In genomic region chr15:83066034-83066760, GRCh38 we compare ENCODE assay signal across 8 cellular contexts. TPM values are rescaled to one million over a fixed set of nuclear protein-coding genes. Genes with fewer than 3 reads are reported as not detected.
DNase-seq lines count a peak whose midpoint lies in the region; ATAC-seq and TF ChIP-seq lines count a peak whose summit lies in the region.

No MANE protein-coding gene starts in this region.

- H3K4me1 ChIP-seq in RWPE2 (ENCODE audit: insufficient read depth, poor library complexity, severe bottlenecking): peaks cover 14% of the 10 kb centered on the region
- H3K4me1 ChIP-seq in fibroblast of lung (ENCODE audit: control insufficient read depth, extremely low read depth, insufficient read depth, low read length): peaks cover 3% of the 10 kb centered on the region
- peaks cover 43% of the 10 kb centered on the region for H3K4me1 ChIP-seq in psoas muscle

- H3K9me3 Mint-ChIP-seq in activated CD4-positive, alpha-beta T cell treated with anti-CD3 and anti-CD28 coated beads for 36 hours (ENCODE audit: low read depth): peaks cover 4% of the 10 kb centered on the region

- peak overlapping the region; percentile 79 for H3K4me3 Mint-ChIP-seq in activated CD4-positive, alpha-beta T cell treated with anti-CD3 and anti-CD28 coated beads for 36 hours

- CTCF ChIA-PET in activated CD4-positive, alpha-beta T cell treated with anti-CD3 and anti-CD28 coated beads for 36 hours (lab: Charles Lee): interaction anchor here (1.6 to 2.1 kb wide), 2 partner anchors 10 to 55 kb away, joined by 4 to 6 read pairs; partner anchors contain the start of gene C15orf40

- H3K27me3 Mint-ChIP-seq in activated CD4-positive, alpha-beta T cell treated with anti-CD3 and anti-CD28 coated beads for 36 hours: no peaks in the 10 kb centered on the region

- peak overlapping the region; percentile 81 for H3K4me3 ChIP-seq in RWPE2 (ENCODE audit: severe bottlenecking)
- H3K4me3 ChIP-seq in fibroblast of lung (replicated peaks in 1 of 4; ENCODE audit: control extremely low read depth in 1 of 4, insufficient read depth in 1 of 4, low read depth in 3 of 4, low read length in 4 of 4): peak overlapping the region; percentile 87 to 95 (median 92)
- peak overlapping the region; percentile 97 for H3K4me3 ChIP-seq in psoas muscle

- TF ChIP-seq CTCF in RWPE2 (IDR thresholded peaks at IDR 0.05; ENCODE audit: poor library complexity, severe bottlenecking): no peak
- TF ChIP-seq CTCF in fibroblast of lung (conservative IDR thresholded peaks at IDR 0.05 in 1 of 2, IDR thresholded peaks at IDR 0.05 in 1 of 2; ENCODE audit: low read depth in 1 of 2, low read length in 2 of 2): no peak
- TF ChIP-seq CTCF in psoas muscle (IDR thresholded peaks at IDR 0.05): no peak

- H3K36me3 ChIP-seq in RWPE2 (ENCODE audit: low read depth): peaks cover 44% of the 10 kb centered on the region
- peaks cover 1% of the 10 kb centered on the region for H3K36me3 ChIP-seq in fibroblast of lung (ENCODE audit: control insufficient read depth, insufficient read depth, low read length)
- peaks cover 0 to 3% of the 10 kb centered on the region in 2 donors for H3K36me3 ChIP-seq in psoas muscle (ENCODE audit: insufficient read depth in 1 of 2, low read depth in 1 of 2)

- peak overlapping the region; percentile 97 for H3K4me2 ChIP-seq in fibroblast of lung (ENCODE audit: extremely low read depth, insufficient read depth, low read length)

- H3K9ac ChIP-seq in fibroblast of lung (ENCODE audit: insufficient read depth, low read length): peak overlapping the region; percentile 97

- 1 to 3% (median 2%) methylated on average over 38 to 46 of the region's 46 CpGs for WGBS in psoas muscle, 3 donors

- POLR2A ChIA-PET in activated CD4-positive, alpha-beta T cell treated with anti-CD3 and anti-CD28 coated beads for 36 hours (lab: Charles Lee): interaction anchor here (1.2 to 1.3 kb wide), 2 partner anchors 48 to 526 kb away, joined by 3 to 4 read pairs; partner anchors contain the start of gene RPS17

- intact Hi-C loops in activated CD4-positive, alpha-beta T cell treated with anti-CD3 and anti-CD28 coated beads for 36 hours (cut with DNase I, micrococcal nuclease): loop anchor here (2.0 to 5.0 kb wide), 8 partner anchors 133 to 1019 kb away; partner anchors contain the start of genes EFL1 (in 1 of the 2), HDGFL3 (in 1 of the 2), MEX3B (in 1 of the 2) and RPS17 (in 1 of the 2)
- intact Hi-C loops in psoas muscle (cut with DNase I): loop anchor here (5.0 kb wide), 1 partner anchor 41 kb away; the partner anchor contains the start of gene TM6SF1 (in 2 of the 2)

- peaks cover 20% of the 10 kb centered on the region for H3K4me1 Mint-ChIP-seq in activated CD4-positive, alpha-beta T cell treated with anti-CD3 and anti-CD28 coated beads for 36 hours

- H3K79me2 ChIP-seq in fibroblast of lung (ENCODE audit: control insufficient read depth, insufficient read depth, low read length): peaks cover 56% of the 10 kb centered on the region

- H3K27me3 ChIP-seq in RWPE2 (ENCODE audit: insufficient read depth, poor library complexity, severe bottlenecking) (no peaks in the 10 kb centered on the region), fibroblast of lung (ENCODE audit: control insufficient read depth, insufficient read depth, low read length) (no peaks in the 10 kb centered on the region), psoas muscle (ENCODE audit: insufficient read depth in 3 of 3, low read length in 2 of 3) (no peaks in the 10 kb centered on the region)

- H3K36me3 Mint-ChIP-seq in activated CD4-positive, alpha-beta T cell treated with anti-CD3 and anti-CD28 coated beads for 36 hours (ENCODE audit: low read depth): peaks cover 14% of the 10 kb centered on the region

- peak overlapping the region; percentile 51 for H2AFZ ChIP-seq in fibroblast of lung (ENCODE audit: low read length)

- H4K20me1 ChIP-seq in fibroblast of lung (ENCODE audit: control insufficient read depth, extremely low read depth, insufficient read depth, low read length): peaks cover 5% of the 10 kb centered on the region

- H3K27ac Mint-ChIP-seq in activated CD4-positive, alpha-beta T cell treated with anti-CD3 and anti-CD28 coated beads for 36 hours: peak overlapping the region; percentile 86

- H3K27ac ChIP-seq in RWPE2 (ENCODE audit: poor library complexity, severe bottlenecking) (peak overlapping the region; percentile 73), fibroblast of lung (ENCODE audit: insufficient read depth, low read length) (peak overlapping the region; percentile 91), psoas muscle (peak overlapping the region; percentile 99)

- no peak for ATAC-seq in activated CD4-positive, alpha-beta T cell treated with anti-CD3 and anti-CD28 coated beads for 36 hours
- no peak for ATAC-seq in RWPE2 (ENCODE audit: low read depth)
- peak in 3 of 4 donors; percentile 1 to 36 (median 23) for ATAC-seq in psoas muscle
- ATAC-seq in HG03159 (IDR thresholded peaks at IDR 0.05; ENCODE audit: unreplicated experiment): no peak
- no peak for ATAC-seq in HG02938 (IDR thresholded peaks at IDR 0.05; ENCODE audit: unreplicated experiment)

- peak; percentile 12 for DNase-seq in activated CD4-positive, alpha-beta T cell treated with anti-CD3 and anti-CD28 coated beads for 36 hours
- DNase-seq in activated CD4-positive, alpha-beta T cell treated with anti-CD3 and anti-CD28 coated beads for 48 hours: no peak
- no peak for DNase-seq in RWPE2 (ENCODE audit: low spot score)
- no peak for DNase-seq in fibroblast of lung (ENCODE audit: low read depth in 2 of 2)
- peak in 1 of 2 donors; percentile 58 for DNase-seq in psoas muscle
- no peak for DNase-seq in KG1 (lab: John Stamatoyannopoulos, UW)

- H3K9me3 ChIP-seq in RWPE2 (ENCODE audit: severe bottlenecking): no peaks in the 10 kb centered on the region
- H3K9me3 ChIP-seq in fibroblast of lung (ENCODE audit: control insufficient read depth, insufficient read depth, low read depth, low read length): no peaks in the 10 kb centered on the region
- no peaks in the 10 kb centered on the region for H3K9me3 ChIP-seq in psoas muscle

RNA-seq across cellular contexts. Expression of gene BTBD1, which starts 0.9 kb away (rescaled TPM):
- 10 to 100 TPM; 58.3 to 77.6 TPM for total RNA-seq in activated CD4-positive, alpha-beta T cell treated with anti-CD3 and anti-CD28 coated beads for 36 hours
- 93.2 and 105 TPM in 2 replicates for total RNA-seq in fibroblast of lung
- polyA plus RNA-seq in fibroblast of lung: 72.0 and 84.0 TPM in 2 replicates
- polyA plus RNA-seq in fibroblast of lung (2012): 54.1 and 56.7 TPM in 2 replicates
- polyA minus RNA-seq in fibroblast of lung (ENCODE audit: low replicate concordance): 12.7 and 18.7 TPM in 2 replicates
- total RNA-seq in psoas muscle: 100 to 1,000 TPM; 133 to 193 (median 157) TPM
- polyA plus RNA-seq in psoas muscle: 100 to 1,000 TPM in 1 of 3 donors, 10 to 100 TPM in 2; 93.5 to 170 (median 98.9) TPM

RNA-seq across cellular contexts. Expression of gene TM6SF1, which starts 41.2 kb away (rescaled TPM):
- total RNA-seq in activated CD4-positive, alpha-beta T cell treated with anti-CD3 and anti-CD28 coated beads for 36 hours: 1 to 10 TPM; 1.3 to 1.5 TPM
- total RNA-seq in fibroblast of lung: 2.3 and 3.6 TPM in 2 replicates
- polyA plus RNA-seq in fibroblast of lung: 3.2 and 3.9 TPM in 2 replicates
- polyA plus RNA-seq in fibroblast of lung (2012): 2.7 and 3.6 TPM in 2 replicates
- 1.0 and 4.2 TPM in 2 replicates for polyA minus RNA-seq in fibroblast of lung (ENCODE audit: low replicate concordance)
- total RNA-seq in psoas muscle: 10 to 100 TPM in 3 of 4 donors, 1 to 10 TPM in 1; 9.2 to 23.4 (median 16.5) TPM
- polyA plus RNA-seq in psoas muscle: 10 to 100 TPM; 10.7 to 17.5 (median 13.8) TPM

RNA-seq across cellular contexts. Expression of gene C15orf40, which starts 54.8 kb away (rescaled TPM):
- total RNA-seq in activated CD4-positive, alpha-beta T cell treated with anti-CD3 and anti-CD28 coated beads for 36 hours: 10 to 100 TPM; 20.2 to 23.1 TPM
- total RNA-seq in fibroblast of lung (8.0 and 12.6 TPM in 2 replicates), psoas muscle (10 to 100 TPM in 3 of 4 donors, 1 to 10 TPM in 1; 6.3 to 11.4 (median 11.2) TPM)
- polyA plus RNA-seq in fibroblast of lung (20.7 and 20.8 TPM in 2 replicates), psoas muscle (10 to 100 TPM; 11.3 to 16.2 (median 12.2) TPM)
- polyA plus RNA-seq in fibroblast of lung (2012): 28.1 and 35.1 TPM in 2 replicates
- polyA minus RNA-seq in fibroblast of lung (ENCODE audit: low replicate concordance): 14.0 and 39.5 TPM in 2 replicates

Comparison
In these comparisons a context has a peak if more than half of its experiments do, and no peak if none do; other contexts are left out.
1. ATAC-seq: peak in psoas muscle (3 of 4); none in activated CD4-positive, alpha-beta T cell treated with anti-CD3 and anti-CD28 coated beads for 36 hours (single experiment), RWPE2 (single experiment), HG03159 (single experiment) and HG02938 (single experiment).
2. Peak in every context shown above with its lines, with median percentiles within 50 percentile points of each other: H3K27ac ChIP-seq and H3K4me3 ChIP-seq.